In genomic region chr11:61129608-61130523, GRCh38 we compare ENCODE assay signal across 1 cellular context.
A peak's percentile ranks its signal among the peaks of the same experiment; 100 is the strongest.
TF ChIP-seq lines count a peak whose summit lies in the region.

No MANE protein-coding gene starts in this region.

TF ChIP-seq in HEK293, 187 proteins besides CTCF, POLR2A, EP300 and RAD21 (continued from another document):
- TF ChIP-seq, protein P1, sequence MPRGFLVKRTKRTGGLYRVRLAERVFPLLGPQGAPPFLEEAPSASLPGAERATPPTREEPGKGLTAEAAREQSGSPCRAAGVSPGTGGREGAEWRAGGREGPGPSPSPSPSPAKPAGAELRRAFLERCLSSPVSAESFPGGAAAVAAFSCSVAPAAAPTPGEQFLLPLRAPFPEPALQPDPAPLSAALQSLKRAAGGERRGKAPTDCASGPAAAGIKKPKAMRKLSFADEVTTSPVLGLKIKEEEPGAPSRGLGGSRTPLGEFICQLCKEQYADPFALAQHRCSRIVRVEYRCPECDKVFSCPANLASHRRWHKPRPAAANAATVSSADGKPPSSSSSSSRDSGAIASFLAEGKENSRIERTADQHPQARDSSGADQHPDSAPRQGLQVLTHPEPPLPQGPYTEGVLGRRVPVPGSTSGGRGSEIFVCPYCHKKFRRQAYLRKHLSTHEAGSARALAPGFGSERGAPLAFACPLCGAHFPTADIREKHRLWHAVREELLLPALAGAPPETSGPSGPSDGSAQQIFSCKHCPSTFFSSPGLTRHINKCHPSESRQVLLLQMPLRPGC (tag by site-specific recombination; IDR thresholded peaks at IDR 0.05), result 0 out of 2 replicates have a peak, but pooled peaks have one; percentile 32
- no peak for TF ChIP-seq ZNF571 (tag by site-specific recombination; IDR thresholded peaks at IDR 0.05)
- TF ChIP-seq WT1 (tag by site-specific recombination; IDR thresholded peaks at IDR 0.05), result 0 out of 2 replicates have a peak, but pooled peaks have one; percentile 17
- peak; percentile 71; the same call in 1 of the 2 replicates for TF ChIP-seq ZNF324 (tag by site-specific recombination; IDR thresholded peaks at IDR 0.05)
- TF ChIP-seq ZBTB8A (tag by site-specific recombination; IDR thresholded peaks at IDR 0.05), result 0 out of 2 replicates have a peak, but pooled peaks have one; percentile 40
- peak; percentile 76 for TF ChIP-seq ZNF654 (tag by site-specific recombination; IDR thresholded peaks at IDR 0.05; ENCODE audit: low read depth)
- TF ChIP-seq, protein P2, sequence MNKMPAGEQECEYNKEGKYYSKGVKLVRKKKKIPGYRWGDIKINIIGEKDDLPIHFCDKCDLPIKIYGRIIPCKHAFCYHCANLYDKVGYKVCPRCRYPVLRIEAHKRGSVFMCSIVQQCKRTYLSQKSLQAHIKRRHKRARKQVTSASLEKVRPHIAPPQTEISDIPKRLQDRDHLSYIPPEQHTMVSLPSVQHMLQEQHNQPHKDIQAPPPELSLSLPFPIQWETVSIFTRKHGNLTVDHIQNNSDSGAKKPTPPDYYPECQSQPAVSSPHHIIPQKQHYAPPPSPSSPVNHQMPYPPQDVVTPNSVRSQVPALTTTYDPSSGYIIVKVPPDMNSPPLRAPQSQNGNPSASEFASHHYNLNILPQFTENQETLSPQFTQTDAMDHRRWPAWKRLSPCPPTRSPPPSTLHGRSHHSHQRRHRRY (tag by site-specific recombination; IDR thresholded peaks at IDR 0.05), result no peak
- TF ChIP-seq ZXDB (tag by site-specific recombination; IDR thresholded peaks at IDR 0.05), result 0 out of 2 replicates have a peak, but pooled peaks have one; percentile 17
- peak; percentile 63; the same call in 1 of the 2 replicates for TF ChIP-seq ZNF24 (tag by site-specific recombination; IDR thresholded peaks at IDR 0.05)
- TF ChIP-seq ZNF366 (tag by site-specific recombination; conservative IDR thresholded peaks at IDR 0.05), result 0 out of 2 replicates have a peak, but pooled peaks have one; percentile 41
- peak; percentile 48 for TF ChIP-seq ZNF629 (tag by site-specific recombination; IDR thresholded peaks at IDR 0.05)
- TF ChIP-seq, protein P3, sequence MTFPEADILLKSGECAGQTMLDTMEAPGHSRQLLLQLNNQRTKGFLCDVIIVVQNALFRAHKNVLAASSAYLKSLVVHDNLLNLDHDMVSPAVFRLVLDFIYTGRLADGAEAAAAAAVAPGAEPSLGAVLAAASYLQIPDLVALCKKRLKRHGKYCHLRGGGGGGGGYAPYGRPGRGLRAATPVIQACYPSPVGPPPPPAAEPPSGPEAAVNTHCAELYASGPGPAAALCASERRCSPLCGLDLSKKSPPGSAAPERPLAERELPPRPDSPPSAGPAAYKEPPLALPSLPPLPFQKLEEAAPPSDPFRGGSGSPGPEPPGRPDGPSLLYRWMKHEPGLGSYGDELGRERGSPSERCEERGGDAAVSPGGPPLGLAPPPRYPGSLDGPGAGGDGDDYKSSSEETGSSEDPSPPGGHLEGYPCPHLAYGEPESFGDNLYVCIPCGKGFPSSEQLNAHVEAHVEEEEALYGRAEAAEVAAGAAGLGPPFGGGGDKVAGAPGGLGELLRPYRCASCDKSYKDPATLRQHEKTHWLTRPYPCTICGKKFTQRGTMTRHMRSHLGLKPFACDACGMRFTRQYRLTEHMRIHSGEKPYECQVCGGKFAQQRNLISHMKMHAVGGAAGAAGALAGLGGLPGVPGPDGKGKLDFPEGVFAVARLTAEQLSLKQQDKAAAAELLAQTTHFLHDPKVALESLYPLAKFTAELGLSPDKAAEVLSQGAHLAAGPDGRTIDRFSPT (tag by site-specific recombination; IDR thresholded peaks at IDR 0.05), result no peak
- peak; percentile 42; the same call in 1 of the 2 replicates for TF ChIP-seq ZNF394 (tag by site-specific recombination; IDR thresholded peaks at IDR 0.05; ENCODE audit: borderline replicate concordance)
- TF ChIP-seq IKZF3 (tag by site-specific recombination; IDR thresholded peaks at IDR 0.05), result peak; percentile 46
- TF ChIP-seq, protein P4, sequence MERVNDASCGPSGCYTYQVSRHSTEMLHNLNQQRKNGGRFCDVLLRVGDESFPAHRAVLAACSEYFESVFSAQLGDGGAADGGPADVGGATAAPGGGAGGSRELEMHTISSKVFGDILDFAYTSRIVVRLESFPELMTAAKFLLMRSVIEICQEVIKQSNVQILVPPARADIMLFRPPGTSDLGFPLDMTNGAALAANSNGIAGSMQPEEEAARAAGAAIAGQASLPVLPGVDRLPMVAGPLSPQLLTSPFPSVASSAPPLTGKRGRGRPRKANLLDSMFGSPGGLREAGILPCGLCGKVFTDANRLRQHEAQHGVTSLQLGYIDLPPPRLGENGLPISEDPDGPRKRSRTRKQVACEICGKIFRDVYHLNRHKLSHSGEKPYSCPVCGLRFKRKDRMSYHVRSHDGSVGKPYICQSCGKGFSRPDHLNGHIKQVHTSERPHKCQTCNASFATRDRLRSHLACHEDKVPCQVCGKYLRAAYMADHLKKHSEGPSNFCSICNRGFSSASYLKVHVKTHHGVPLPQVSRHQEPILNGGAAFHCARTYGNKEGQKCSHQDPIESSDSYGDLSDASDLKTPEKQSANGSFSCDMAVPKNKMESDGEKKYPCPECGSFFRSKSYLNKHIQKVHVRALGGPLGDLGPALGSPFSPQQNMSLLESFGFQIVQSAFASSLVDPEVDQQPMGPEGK (tag by site-specific recombination; IDR thresholded peaks at IDR 0.05), result peak; percentile 57
- TF ChIP-seq ZFP69B (tag by site-specific recombination; IDR thresholded peaks at IDR 0.05), result no peak
- TF ChIP-seq MYNN (tag by site-specific recombination; IDR thresholded peaks at IDR 0.05; ENCODE audit: borderline replicate concordance), result no peak
- TF ChIP-seq ZSCAN30 (tag by site-specific recombination; IDR thresholded peaks at IDR 0.05), result 0 out of 2 replicates have a peak, but pooled peaks have one; percentile 24
- TF ChIP-seq KLF17 (tag by site-specific recombination; IDR thresholded peaks at IDR 0.05), result peak; percentile 78
- peak; percentile 51; the same call in 1 of the 2 replicates for TF ChIP-seq ZEB2 (tag by site-specific recombination; IDR thresholded peaks at IDR 0.05)
- 0 out of 2 replicates have a peak, but pooled peaks have one; percentile 52 for TF ChIP-seq ZBTB48 (tag by site-specific recombination; IDR thresholded peaks at IDR 0.05)
- peak; percentile 50 for TF ChIP-seq ZNF335 (tag by site-specific recombination; conservative IDR thresholded peaks at IDR 0.05)
- TF ChIP-seq KLF1 (tag by site-specific recombination; IDR thresholded peaks at IDR 0.05), result no peak
- TF ChIP-seq, protein P5, sequence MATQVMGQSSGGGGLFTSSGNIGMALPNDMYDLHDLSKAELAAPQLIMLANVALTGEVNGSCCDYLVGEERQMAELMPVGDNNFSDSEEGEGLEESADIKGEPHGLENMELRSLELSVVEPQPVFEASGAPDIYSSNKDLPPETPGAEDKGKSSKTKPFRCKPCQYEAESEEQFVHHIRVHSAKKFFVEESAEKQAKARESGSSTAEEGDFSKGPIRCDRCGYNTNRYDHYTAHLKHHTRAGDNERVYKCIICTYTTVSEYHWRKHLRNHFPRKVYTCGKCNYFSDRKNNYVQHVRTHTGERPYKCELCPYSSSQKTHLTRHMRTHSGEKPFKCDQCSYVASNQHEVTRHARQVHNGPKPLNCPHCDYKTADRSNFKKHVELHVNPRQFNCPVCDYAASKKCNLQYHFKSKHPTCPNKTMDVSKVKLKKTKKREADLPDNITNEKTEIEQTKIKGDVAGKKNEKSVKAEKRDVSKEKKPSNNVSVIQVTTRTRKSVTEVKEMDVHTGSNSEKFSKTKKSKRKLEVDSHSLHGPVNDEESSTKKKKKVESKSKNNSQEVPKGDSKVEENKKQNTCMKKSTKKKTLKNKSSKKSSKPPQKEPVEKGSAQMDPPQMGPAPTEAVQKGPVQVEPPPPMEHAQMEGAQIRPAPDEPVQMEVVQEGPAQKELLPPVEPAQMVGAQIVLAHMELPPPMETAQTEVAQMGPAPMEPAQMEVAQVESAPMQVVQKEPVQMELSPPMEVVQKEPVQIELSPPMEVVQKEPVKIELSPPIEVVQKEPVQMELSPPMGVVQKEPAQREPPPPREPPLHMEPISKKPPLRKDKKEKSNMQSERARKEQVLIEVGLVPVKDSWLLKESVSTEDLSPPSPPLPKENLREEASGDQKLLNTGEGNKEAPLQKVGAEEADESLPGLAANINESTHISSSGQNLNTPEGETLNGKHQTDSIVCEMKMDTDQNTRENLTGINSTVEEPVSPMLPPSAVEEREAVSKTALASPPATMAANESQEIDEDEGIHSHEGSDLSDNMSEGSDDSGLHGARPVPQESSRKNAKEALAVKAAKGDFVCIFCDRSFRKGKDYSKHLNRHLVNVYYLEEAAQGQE (tag by site-specific recombination; IDR thresholded peaks at IDR 0.05), result no peak
- TF ChIP-seq SCRT2 (tag by site-specific recombination; IDR thresholded peaks at IDR 0.05), result peak; percentile 54; the same call in 1 of the 2 replicates
- peak; percentile 74; the same call in 1 of the 2 replicates for TF ChIP-seq ZNF660 (tag by site-specific recombination; IDR thresholded peaks at IDR 0.05)
